In genomic region chr15:78507831-78508160, GRCh38 we compare ENCODE assay signal across 8 cellular contexts.
DNase-seq lines count a peak whose midpoint lies in the region; ATAC-seq and TF ChIP-seq lines count a peak whose summit lies in the region.

No MANE protein-coding gene starts in this region.

- H3K36me3 ChIP-seq in iPS-18a (ENCODE audit: control insufficient read depth, low read depth, low read length): no peaks in the 10 kb centered on the region

- H3K4me3 ChIP-seq in iPS-18a (ENCODE audit: low read length): peak overlapping the region; percentile 60

- no peak for TF ChIP-seq CTCF in GM13976 (IDR thresholded peaks at IDR 0.05; ENCODE audit: borderline replicate concordance, control extremely low read depth, extremely low read depth, insufficient read depth, missing control alignments)

- H3K36me3 Mint-ChIP-seq in stimulated activated memory B cell treated with anti-CD40 and anti-IgM and Interleukin-4, amounts not matched to agents 10 μg/mL and 1 μg/mL and 100 μg/mL, for 72 hours: no peaks in the 10 kb centered on the region

- H3K27me3 ChIP-seq in iPS-18a (ENCODE audit: control insufficient read depth, insufficient read depth, low read length): peaks cover 23% of the 10 kb centered on the region

- H3K4me1 ChIP-seq in iPS-18a (ENCODE audit: control insufficient read depth, low read depth, low read length): peaks cover 5% of the 10 kb centered on the region

- peak overlapping the region; percentile 39 for H3K9ac ChIP-seq in iPS-18a (ENCODE audit: low read length)

- ATAC-seq in GM19324 (IDR thresholded peaks at IDR 0.05; ENCODE audit: low FRiP score, unreplicated experiment): peak; percentile 28
- peak; percentile 39 for ATAC-seq in HG03066 (IDR thresholded peaks at IDR 0.05; ENCODE audit: low read depth, unreplicated experiment)
- ATAC-seq in stimulated activated memory B cell treated with anti-CD40 and anti-IgM and Interleukin-4, amounts not matched to agents 10 μg/mL and 1 μg/mL and 100 μg/mL, for 72 hours: peak; percentile 48
- ATAC-seq in GM21367 (IDR thresholded peaks at IDR 0.05; ENCODE audit: unreplicated experiment): no peak

- no peak overlapping the region for H3K27ac ChIP-seq in iPS-18a (ENCODE audit: low read length)

- peak overlapping the region; percentile 7 for H3K27ac Mint-ChIP-seq in stimulated activated memory B cell treated with anti-CD40 and anti-IgM and Interleukin-4, amounts not matched to agents 10 μg/mL and 1 μg/mL and 100 μg/mL, for 72 hours

- no peaks in the 10 kb centered on the region for H3K9me3 Mint-ChIP-seq in stimulated activated memory B cell treated with anti-CD40 and anti-IgM and Interleukin-4, amounts not matched to agents 10 μg/mL and 1 μg/mL and 100 μg/mL, for 72 hours

- peak overlapping the region; percentile 94 for H3K4me3 Mint-ChIP-seq in stimulated activated memory B cell treated with anti-CD40 and anti-IgM and Interleukin-4, amounts not matched to agents 10 μg/mL and 1 μg/mL and 100 μg/mL, for 72 hours

- peaks cover 35% of the 10 kb centered on the region for H3K27me3 Mint-ChIP-seq in stimulated activated memory B cell treated with anti-CD40 and anti-IgM and Interleukin-4, amounts not matched to agents 10 μg/mL and 1 μg/mL and 100 μg/mL, for 72 hours

- DNase-seq in activated gamma-delta T cell treated with anti-CD3 and anti-CD28 coated beads, Interleukin-2, amount 50 U/mL, for 16 hours (ENCODE audit: low read depth): peak; percentile 2
- DNase-seq in GM13976 (ENCODE audit: low spot score) (no peak), DMS 273 (lab: John Stamatoyannopoulos, UW; ENCODE audit: unreplicated experiment) (no peak)

- H3K9me3 ChIP-seq in iPS-18a (ENCODE audit: control insufficient read depth, low read depth, low read length): no peaks in the 10 kb centered on the region

- H3K4me1 Mint-ChIP-seq in stimulated activated memory B cell treated with anti-CD40 and anti-IgM and Interleukin-4, amounts not matched to agents 10 μg/mL and 1 μg/mL and 100 μg/mL, for 72 hours: peaks cover 28% of the 10 kb centered on the region

- in situ Hi-C loops in GM13976 (cut with MboI; ENCODE audit: low sequenced_read_pairs, unreplicated experiment): no loop called here
